ENCODE assay signal across 8 cellular contexts in genomic region chr17:79074650-79075432, GRCh38. TPM values are rescaled to one million over a fixed set of nuclear protein-coding genes. Genes with fewer than 3 reads are reported as not detected.
A peak's percentile ranks its signal among the peaks of the same experiment; 100 is the strongest.
DNase-seq lines count a peak whose midpoint lies in the region; ATAC-seq, FAIRE-seq and TF ChIP-seq lines count a peak whose summit lies in the region.

A gene with protein sequence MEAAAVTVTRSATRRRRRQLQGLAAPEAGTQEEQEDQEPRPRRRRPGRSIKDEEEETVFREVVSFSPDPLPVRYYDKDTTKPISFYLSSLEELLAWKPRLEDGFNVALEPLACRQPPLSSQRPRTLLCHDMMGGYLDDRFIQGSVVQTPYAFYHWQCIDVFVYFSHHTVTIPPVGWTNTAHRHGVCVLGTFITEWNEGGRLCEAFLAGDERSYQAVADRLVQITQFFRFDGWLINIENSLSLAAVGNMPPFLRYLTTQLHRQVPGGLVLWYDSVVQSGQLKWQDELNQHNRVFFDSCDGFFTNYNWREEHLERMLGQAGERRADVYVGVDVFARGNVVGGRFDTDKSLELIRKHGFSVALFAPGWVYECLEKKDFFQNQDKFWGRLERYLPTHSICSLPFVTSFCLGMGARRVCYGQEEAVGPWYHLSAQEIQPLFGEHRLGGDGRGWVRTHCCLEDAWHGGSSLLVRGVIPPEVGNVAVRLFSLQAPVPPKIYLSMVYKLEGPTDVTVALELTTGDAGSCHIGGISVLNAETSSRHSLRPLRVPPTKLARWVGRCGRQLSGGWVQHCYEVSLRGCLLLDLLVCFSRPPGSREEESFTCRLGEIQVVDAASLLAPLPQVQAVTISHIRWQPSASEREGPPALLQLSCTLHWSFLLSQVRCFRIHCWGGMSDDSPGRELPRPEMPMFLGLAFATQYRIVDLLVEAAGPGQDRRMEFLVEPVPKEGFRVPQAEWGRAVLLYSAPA (plus strand): TSS chr17:79074824. CDS start chr17:79074945, 121 bp downstream.

- H3K4me2 ChIP-seq in OCI-LY1 (ENCODE audit: low read length) (peak within 1 kb of the TSS; percentile 76), endothelial cell of umbilical vein (ENCODE audit: insufficient read depth, low read length) (peak within 1 kb of the TSS; percentile 66)

- intact Hi-C loops in endothelial cell of umbilical vein (cut with micrococcal nuclease): loop anchor here (2.0 kb wide), 1 partner anchor 22 kb away; no protein-coding TSS in a partner anchor

- H3K36me3 Mint-ChIP-seq in mesothelial cell of epicardium: peaks cover 9% of the 10 kb centered on the region

- DNase-seq in COR-L47 (lab: John Stamatoyannopoulos, UW): peak; percentile 90
- DNase-seq in activated CD8-positive, alpha-beta memory T cell treated with anti-CD3 and anti-CD28 coated beads, Interleukin-2, amount 50 U/mL, for 4 hours: peak; percentile 91
- DNase-seq in endothelial cell of umbilical vein (ENCODE audit: low read depth, low spot score): peak; percentile 90
- peak; percentile 89 to 90 for DNase-seq in mesothelial cell of epicardium (ENCODE audit: low spot score in 2 of 2, unreplicated experiment in 2 of 2)
- peak; percentile 88 for DNase-seq in stimulated activated CD8-positive, alpha-beta memory T cell treated with anti-CD3 and anti-CD28 coated beads, Interleukin-15, amount 100 ng/mL, for 24 hours (ENCODE audit: low read depth)

- H3K9me3 ChIP-seq in HUES6 (ENCODE audit: control insufficient read depth, insufficient read depth, low read depth, low read length) (no peaks in the 10 kb centered on the region), OCI-LY1 (ENCODE audit: low read length) (no peaks in the 10 kb centered on the region), endothelial cell of umbilical vein (replicated peaks; ENCODE audit: control insufficient read depth, insufficient read depth, low read length) (no peaks in the 10 kb centered on the region)

- H3K9ac ChIP-seq in HUES6 (ENCODE audit: low read length) (peak within 1 kb of the TSS; percentile 47), OCI-LY1 (ENCODE audit: low read length) (peak within 1 kb of the TSS; percentile 74), endothelial cell of umbilical vein (replicated peaks; ENCODE audit: extremely low read depth, insufficient read depth, low read length) (peak within 1 kb of the TSS; percentile 64)

- H3K4me3 ChIP-seq in HUES6 (ENCODE audit: low read depth, low read length) (peak within 1 kb of the TSS; percentile 58), OCI-LY1 (ENCODE audit: low read depth, low read length, poor library complexity, severe bottlenecking) (peak within 1 kb of the TSS; percentile 69), endothelial cell of umbilical vein (replicated peaks in 1 of 3; ENCODE audit: insufficient read depth in 1 of 3, low read depth in 1 of 3, low read length in 3 of 3) (peak within 1 kb of the TSS; percentile 48 to 76 (median 71))

- no peak within 1 kb of the TSS for H2AFZ ChIP-seq in OCI-LY1 (ENCODE audit: low read length)
- peak within 1 kb of the TSS; percentile 97 for H2AFZ ChIP-seq in endothelial cell of umbilical vein (ENCODE audit: low read depth, low read length)

- no peaks in the 10 kb centered on the region for H3F3A ChIP-seq in OCI-LY1 (ENCODE audit: insufficient read depth, low read length)

- TF ChIP-seq CTCF in OCI-LY1 (IDR thresholded peaks at IDR 0.05; ENCODE audit: low read length) (no peak), endothelial cell of umbilical vein (IDR thresholded peaks at IDR 0.05; ENCODE audit: extremely low read depth in 1 of 2, insufficient read depth in 1 of 2, low read depth in 1 of 2, low read length in 2 of 2) (no peak), mesothelial cell of epicardium (IDR thresholded peaks at IDR 0.05; ENCODE audit: unreplicated experiment) (no peak)

- peaks cover 3% of the 10 kb centered on the region for H3K27me3 Mint-ChIP-seq in mesothelial cell of epicardium (ENCODE audit: low read depth)

- no TSS peak for BruUV-seq in endothelial cell of umbilical vein (replicated peaks; lab: Mats Ljungman, UMichigan)

- H3K9me1 ChIP-seq in endothelial cell of umbilical vein (replicated peaks; ENCODE audit: control insufficient read depth, extremely low read depth, insufficient read depth, low read length): no peaks in the 10 kb centered on the region

- peak; percentile 96 for FAIRE-seq in endothelial cell of umbilical vein (lab: Jason Lieb, UNC)

- CTCF ChIA-PET in endothelial cell of umbilical vein (lab: Charles Lee): interaction anchor here (0.7 to 6.5 kb wide), 11 partner anchors 8 to 326 kb away, joined by 3 to 46 read pairs (median 7); no protein-coding TSS in a partner anchor

- H3K79me2 ChIP-seq in OCI-LY1 (ENCODE audit: insufficient read depth, low read length) (no peaks in the 10 kb centered on the region), endothelial cell of umbilical vein (ENCODE audit: control insufficient read depth, insufficient read depth, low read length) (no peaks in the 10 kb centered on the region)

- no peaks in the 10 kb centered on the region for H3K9me3 Mint-ChIP-seq in mesothelial cell of epicardium

- dilution Hi-C loops in endothelial cell of umbilical vein (cut with MboI; ENCODE audit: extremely low pct_ligation_motif_present, low sequenced_read_pairs): no loop called here

- H3K27me3 ChIP-seq in HUES6 (ENCODE audit: control insufficient read depth, insufficient read depth, low read length) (no peaks in the 10 kb centered on the region), OCI-LY1 (ENCODE audit: insufficient read depth, low read length) (no peaks in the 10 kb centered on the region), endothelial cell of umbilical vein (ENCODE audit: control insufficient read depth in 2 of 2, insufficient read depth in 2 of 2, low read length in 2 of 2) (peaks cover 2 to 4% of the 10 kb centered on the region in 2 experiments)

- POLR2A ChIA-PET in endothelial cell of umbilical vein (lab: Charles Lee): interaction anchor here (0.6 kb wide), 1 partner anchor 72 kb away, joined by 3 read pairs; no protein-coding TSS in a partner anchor

- peak within 1 kb of the TSS; percentile 85 for H3K4me3 Mint-ChIP-seq in mesothelial cell of epicardium

- peak; percentile 38 for TF ChIP-seq POLR2A in endothelial cell of umbilical vein (IDR thresholded peaks at IDR 0.05; ENCODE audit: low read depth, low read length)

- peaks cover 11% of the 10 kb centered on the region for H3K4me1 Mint-ChIP-seq in mesothelial cell of epicardium

- H4K20me1 ChIP-seq in OCI-LY1 (ENCODE audit: insufficient read depth, low read length) (no peaks in the 10 kb centered on the region), endothelial cell of umbilical vein (replicated peaks; ENCODE audit: control insufficient read depth, extremely low read depth, insufficient read depth, low read length) (no peaks in the 10 kb centered on the region)

- 0 out of 2 replicates have a peak, but pooled peaks cover 6% of the 10 kb centered on the region for H3K4me1 ChIP-seq in HUES6 (ENCODE audit: control insufficient read depth, insufficient read depth, low read length)
- H3K4me1 ChIP-seq in OCI-LY1 (ENCODE audit: insufficient read depth, low read length, severe bottlenecking): no peaks in the 10 kb centered on the region
- peaks cover 8% of the 10 kb centered on the region for H3K4me1 ChIP-seq in endothelial cell of umbilical vein (ENCODE audit: control insufficient read depth, extremely low read depth, insufficient read depth, low read length)

- H3K27ac ChIP-seq in HUES6 (ENCODE audit: low read depth, low read length): no peak within 1 kb of the TSS
- H3K27ac ChIP-seq in OCI-LY1 (ENCODE audit: low read depth, low read length, poor library complexity, severe bottlenecking): no peak within 1 kb of the TSS
- no peak within 1 kb of the TSS for H3K27ac ChIP-seq in endothelial cell of umbilical vein (ENCODE audit: insufficient read depth, low read depth, low read length)

- peak within 1 kb of the TSS; percentile 74 for H3K27ac Mint-ChIP-seq in mesothelial cell of epicardium

- ATAC-seq in GM21423 (IDR thresholded peaks at IDR 0.05; ENCODE audit: unreplicated experiment): peak; percentile 89

- H3K36me3 ChIP-seq in HUES6 (ENCODE audit: control insufficient read depth, insufficient read depth, low read length): peaks cover 18% of the 10 kb centered on the region
- H3K36me3 ChIP-seq in OCI-LY1 (ENCODE audit: insufficient read depth, low read length): no peaks in the 10 kb centered on the region
- peaks cover 0 to 6% of the 10 kb centered on the region in 2 experiments for H3K36me3 ChIP-seq in endothelial cell of umbilical vein (ENCODE audit: control insufficient read depth in 2 of 2, extremely low read depth in 1 of 2, insufficient read depth in 2 of 2, low read length in 2 of 2)

- no peaks in the 10 kb centered on the region for H3K9me2 ChIP-seq in OCI-LY1 (ENCODE audit: low read depth, low read length)

TF ChIP-seq in endothelial cell of umbilical vein, 7 proteins besides CTCF, POLR2A, EP300 and RAD21:
- no peak for TF ChIP-seq FOS (IDR thresholded peaks at IDR 0.05; ENCODE audit: borderline replicate concordance, insufficient read depth, low read length)
- no peak for TF ChIP-seq MYC (IDR thresholded peaks at IDR 0.05; ENCODE audit: low read depth, low read length)
- no peak for TF ChIP-seq MAX (IDR thresholded peaks at IDR 0.05; ENCODE audit: insufficient read depth, insufficient read length)
- TF ChIP-seq POLR2AphosphoS5 (IDR thresholded peaks at IDR 0.05; ENCODE audit: insufficient read depth, low read depth, low read length): peak; percentile 60
- TF ChIP-seq JUN (IDR thresholded peaks at IDR 0.05; ENCODE audit: borderline replicate concordance, insufficient read depth, insufficient read length, low read depth): no peak

RNA-seq across cellular contexts. Expression of the gene that starts here (rescaled TPM):
- total RNA-seq in endothelial cell of umbilical vein (20.8 and 27.2 TPM in 2 replicates), mesothelial cell of epicardium (72.5 to 77.7 TPM (median 76.2 TPM) in 3 replicates)
- polyA plus RNA-seq in endothelial cell of umbilical vein: 10.5 and 13.7 TPM in 2 replicates
- 3.0 and 4.6 TPM in 2 replicates for polyA plus RNA-seq in endothelial cell of umbilical vein (2011; cell fraction: cytosol; rRNA removed)
- 142 and 147 TPM in 2 replicates for polyA plus RNA-seq in endothelial cell of umbilical vein (2011; cell fraction: nucleus; rRNA removed)
- 17.2 and 26.3 TPM in 2 replicates for polyA plus RNA-seq in endothelial cell of umbilical vein (2012)
- 15.6 and 21.1 TPM in 2 replicates for polyA minus RNA-seq in endothelial cell of umbilical vein
- polyA minus RNA-seq in endothelial cell of umbilical vein (2011; cell fraction: cytosol; rRNA and poly(A)+ RNA removed): 9.3 TPM
- polyA minus RNA-seq in endothelial cell of umbilical vein (2011; cell fraction: nucleus; rRNA and poly(A)+ RNA removed): 20.5 and 27.4 TPM in 2 replicates
